ENCODE assay signal across 8 cellular contexts in genomic region chr12:122500685-122501488, GRCh38. TPM values are rescaled to one million over a fixed set of nuclear protein-coding genes. Genes with fewer than 3 reads are reported as not detected.
A peak's percentile ranks its signal among the peaks of the same experiment; 100 is the strongest.
DNase-seq lines count a peak whose midpoint lies in the region; ATAC-seq, FAIRE-seq and TF ChIP-seq lines count a peak whose summit lies in the region.

TSS of gene ZCCHC8 (minus strand) at chr12:122500932. CDS start at chr12:122500840, 92 bp downstream.

- H3K79me2 ChIP-seq in OCI-LY1 (ENCODE audit: insufficient read depth, low read length) = peaks cover 37% of the 10 kb centered on the region

- H3K9me3 Mint-ChIP-seq in mesothelial cell of epicardium = no peaks in the 10 kb centered on the region

- DNase-seq in DMS 273 (lab: John Stamatoyannopoulos, UW; ENCODE audit: unreplicated experiment) (peak; percentile 98), mesothelial cell of epicardium (ENCODE audit: low spot score in 2 of 2, unreplicated experiment in 2 of 2) (peak; percentile 88 to 94)
- peak; percentile 96 for DNase-seq in activated CD8-positive, alpha-beta memory T cell treated with anti-CD3 and anti-CD28 coated beads, Interleukin-2, amount 50 U/mL, for 4 hours
- DNase-seq in stimulated activated CD8-positive, alpha-beta memory T cell treated with anti-CD3 and anti-CD28 coated beads, Interleukin-15, amount 100 ng/mL, for 48 hours (ENCODE audit: low read depth in 2 of 2) = peak; percentile 95 to 96

- H3K9me2 ChIP-seq in OCI-LY1 (ENCODE audit: low read depth, low read length) = no peaks in the 10 kb centered on the region

- H3K27me3 ChIP-seq in HUES64 (ENCODE audit: insufficient read depth, low read length) = no peaks in the 10 kb centered on the region
- H3K27me3 ChIP-seq in OCI-LY1 (ENCODE audit: insufficient read depth, low read length) = no peaks in the 10 kb centered on the region

- H3K27ac Mint-ChIP-seq in mesothelial cell of epicardium = peak within 1 kb of the TSS; percentile 100

- peak; percentile 97 for FAIRE-seq in endometrium (lab: Jason Lieb, UNC)

- H3K4me1 Mint-ChIP-seq in mesothelial cell of epicardium = peaks cover 22% of the 10 kb centered on the region

- H3K27ac ChIP-seq in HUES64 (ENCODE audit: low read depth, low read length) (peak within 1 kb of the TSS; percentile 94), OCI-LY1 (ENCODE audit: low read depth, low read length, poor library complexity, severe bottlenecking) (peak within 1 kb of the TSS; percentile 89)

- H3K4me3 ChIP-seq in HUES64 (ENCODE audit: low read length) (peak within 1 kb of the TSS; percentile 90), OCI-LY1 (ENCODE audit: low read depth, low read length, poor library complexity, severe bottlenecking) (peak within 1 kb of the TSS; percentile 78)

- peaks cover 47% of the 10 kb centered on the region for H3K36me3 ChIP-seq in HUES64 (ENCODE audit: insufficient read depth, low read length)
- peaks cover 43% of the 10 kb centered on the region for H3K36me3 ChIP-seq in OCI-LY1 (ENCODE audit: insufficient read depth, low read length)

- peak; percentile 49 for TF ChIP-seq CTCF in OCI-LY1 (IDR thresholded peaks at IDR 0.05; ENCODE audit: low read length)
- TF ChIP-seq CTCF in mesothelial cell of epicardium (IDR thresholded peaks at IDR 0.05; ENCODE audit: unreplicated experiment) = no peak

- peaks cover 12% of the 10 kb centered on the region for H3K4me1 ChIP-seq in HUES64 (ENCODE audit: insufficient read depth, low read length)
- H3K4me1 ChIP-seq in OCI-LY1 (ENCODE audit: insufficient read depth, low read length, severe bottlenecking) = peaks cover 35% of the 10 kb centered on the region

- peak within 1 kb of the TSS; percentile 81 for H3K4me2 ChIP-seq in OCI-LY1 (ENCODE audit: low read length)

- peaks cover 8% of the 10 kb centered on the region for H3K36me3 Mint-ChIP-seq in mesothelial cell of epicardium

- ATAC-seq in GM21447 (IDR thresholded peaks at IDR 0.05; ENCODE audit: unreplicated experiment) = peak; percentile 87

- peak within 1 kb of the TSS; percentile 98 for H3K4me3 Mint-ChIP-seq in mesothelial cell of epicardium

- no peaks in the 10 kb centered on the region for H3K27me3 Mint-ChIP-seq in mesothelial cell of epicardium (ENCODE audit: low read depth)

- WGBS in HUES64 = 6% methylated on average over 52 of the region's 52 CpGs

- H4K20me1 ChIP-seq in OCI-LY1 (ENCODE audit: insufficient read depth, low read length) = no peaks in the 10 kb centered on the region

- H3K9ac ChIP-seq in HUES64 (ENCODE audit: low read depth, low read length) (peak within 1 kb of the TSS; percentile 95), OCI-LY1 (ENCODE audit: low read length) (peak within 1 kb of the TSS; percentile 85)

- H3F3A ChIP-seq in OCI-LY1 (ENCODE audit: insufficient read depth, low read length) = peaks cover 18% of the 10 kb centered on the region; the same call in 1 of the 2 replicates

- no peak within 1 kb of the TSS for H2AFZ ChIP-seq in OCI-LY1 (ENCODE audit: low read length)

- H3K9me3 ChIP-seq in HUES64 (ENCODE audit: insufficient read depth, low read depth, low read length) (no peaks in the 10 kb centered on the region), OCI-LY1 (ENCODE audit: low read length) (no peaks in the 10 kb centered on the region)

RNA-seq across cellular contexts. Expression of gene ZCCHC8, which starts in this region (rescaled TPM):
- polyA plus RNA-seq in HUES64 (2013, experiment 1 of 2) = 18.6 TPM
- 17.9 TPM for polyA plus RNA-seq in HUES64 (2013, experiment 2 of 2)
- total RNA-seq in mesothelial cell of epicardium = 27.2 to 28.6 TPM (median 28.4 TPM) in 3 replicates

Comparison
In these comparisons a context has a peak if more than half of its experiments do, and no peak if none do; other contexts are left out.
1. Peak in every context shown above with its lines: DNase-seq, ATAC-seq, H3K4me3 ChIP-seq and H3K27ac ChIP-seq.